26 cellular contexts compared by ENCODE assay signal in genomic region chr3:85780806-85781205, GRCh38.
"Had no signal": no experiment of that assay in that cellular context is flagged by ENCODE, and none has a peak within 500 bp of the region (broad histone marks: within the 10 kb centered on the region; RNA-seq: fewer than 3 reads in every experiment).

No MANE protein-coding gene starts in this region.

- DNase-seq: activated CD4-positive, alpha-beta memory T cell treated with anti-CD3 and anti-CD28 coated beads, Interleukin-2, amount 10 ng/mL, durations not matched to agents 7 days and 5 days; activated CD4-positive, alpha-beta T cell treated with anti-CD3 and anti-CD28 coated beads for 1 hour; activated CD4-positive, alpha-beta T cell treated with anti-CD3 and anti-CD28 coated beads for 48 hours; activated CD4-positive, CD25-positive, alpha-beta regulatory T cell; activated CD8-positive, alpha-beta memory T cell treated with anti-CD3 and anti-CD28 coated beads for 24 hours; activated CD8-positive, alpha-beta memory T cell treated with anti-CD3 and anti-CD28 coated beads, Interleukin-2, amount 10 ng/mL, durations not matched to agents 7 days and 5 days; activated CD8-positive, alpha-beta memory T cell treated with anti-CD3 and anti-CD28 coated beads, Interleukin-2, amount 50 U/mL, for 48 hours; activated effector memory CD4-positive, alpha-beta T cell treated with Interleukin-2 at 50 U/mL for 16 hours; activated naive CD4-positive, alpha-beta T cell treated with anti-CD3 and anti-CD28 coated beads, Interleukin-2, amount 10 ng/mL, durations not matched to agents 7 days and 5 days; activated naive CD8-positive, alpha-beta T cell treated with anti-CD3 and anti-CD28 coated beads, Interleukin-2, amount 50 U/mL, for 24 hours; activated T-cell treated with anti-CD3 and anti-CD28 coated beads, Interleukin-2, amount 50 U/mL, for 48 hours; anterior cingulate cortex; Kasumi-1; KG1; MG63; NCI-H1048; NCI-H187 treated with DMSO at 0.1 percent for 48 hours; NCI-H526; NCI-H82; NK-92 treated with Interleukin-12 subunit alpha and Interleukin-12 subunit beta, amount 100 ng/mL, for 24 hours; PC-9; SIG-M5; T1000; WERI-Rb-1 had no signal

- ATAC-seq: activated CD8-positive, alpha-beta memory T cell treated with anti-CD3 and anti-CD28 coated beads, Interleukin-2, amount 10 ng/mL, durations not matched to agents 7 days and 5 days; activated naive CD8-positive, alpha-beta T cell treated with anti-CD3 and anti-CD28 coated beads, Interleukin-2, amount 50 U/mL, for 24 hours; Right ventricle myocardium inferior; SK-N-SH treated with all-trans-retinoic acid at 6 μM for 48 hours had no signal
